1 cellular context compared by ENCODE assay signal in genomic region chr9:97013151-97014132, GRCh38.
A peak's percentile ranks its signal among the peaks of the same experiment; 100 is the strongest.
TF ChIP-seq lines count a peak whose summit lies in the region.

No MANE protein-coding gene starts in this region.

TF ChIP-seq in HEK293, 187 proteins besides CTCF, POLR2A, EP300 and RAD21 (continued from another document):
- TF ChIP-seq PATZ1 (tag by site-specific recombination; IDR thresholded peaks at IDR 0.05) (0 out of 2 replicates have a peak, but pooled peaks have one; percentile 30), GLIS2 (tag by site-specific recombination; IDR thresholded peaks at IDR 0.05) (peak; percentile 76), ZXDB (tag by site-specific recombination; IDR thresholded peaks at IDR 0.05) (peak; percentile 66), ZNF394 (tag by site-specific recombination; IDR thresholded peaks at IDR 0.05; ENCODE audit: borderline replicate concordance) (0 out of 2 replicates have a peak, but pooled peaks have one; percentile 17), HIC1 (tag by site-specific recombination; IDR thresholded peaks at IDR 0.05) (peak; percentile 60), KLF9 (tag by site-specific recombination; IDR thresholded peaks at IDR 0.05; ENCODE audit: low read depth) (peak; percentile 89), SP3 (tag by site-specific recombination; IDR thresholded peaks at IDR 0.05) (peak; percentile 68), ZBTB17 (tag by site-specific recombination; IDR thresholded peaks at IDR 0.05) (0 out of 2 replicates have a peak, but pooled peaks have one; percentile 25), ZNF518A (tag by site-specific recombination; conservative IDR thresholded peaks at IDR 0.05; ENCODE audit: low read depth) (peak; percentile 97), SP2 (tag by site-specific recombination; IDR thresholded peaks at IDR 0.05) (peak; percentile 81), ZBTB21 (tag by site-specific recombination; IDR thresholded peaks at IDR 0.05) (peak; percentile 88), ZBTB26 (tag by site-specific recombination; optimal IDR thresholded peaks at IDR 0.05) (peak; percentile 79), ZNF335 (tag by site-specific recombination; conservative IDR thresholded peaks at IDR 0.05) (peak; percentile 29; the same call in 1 of the 2 replicates)
TF ChIP-seq in HEK293: peak in this region for 20; not testable (repeated sequence) for 167.
